In the genomic region with DNA sequence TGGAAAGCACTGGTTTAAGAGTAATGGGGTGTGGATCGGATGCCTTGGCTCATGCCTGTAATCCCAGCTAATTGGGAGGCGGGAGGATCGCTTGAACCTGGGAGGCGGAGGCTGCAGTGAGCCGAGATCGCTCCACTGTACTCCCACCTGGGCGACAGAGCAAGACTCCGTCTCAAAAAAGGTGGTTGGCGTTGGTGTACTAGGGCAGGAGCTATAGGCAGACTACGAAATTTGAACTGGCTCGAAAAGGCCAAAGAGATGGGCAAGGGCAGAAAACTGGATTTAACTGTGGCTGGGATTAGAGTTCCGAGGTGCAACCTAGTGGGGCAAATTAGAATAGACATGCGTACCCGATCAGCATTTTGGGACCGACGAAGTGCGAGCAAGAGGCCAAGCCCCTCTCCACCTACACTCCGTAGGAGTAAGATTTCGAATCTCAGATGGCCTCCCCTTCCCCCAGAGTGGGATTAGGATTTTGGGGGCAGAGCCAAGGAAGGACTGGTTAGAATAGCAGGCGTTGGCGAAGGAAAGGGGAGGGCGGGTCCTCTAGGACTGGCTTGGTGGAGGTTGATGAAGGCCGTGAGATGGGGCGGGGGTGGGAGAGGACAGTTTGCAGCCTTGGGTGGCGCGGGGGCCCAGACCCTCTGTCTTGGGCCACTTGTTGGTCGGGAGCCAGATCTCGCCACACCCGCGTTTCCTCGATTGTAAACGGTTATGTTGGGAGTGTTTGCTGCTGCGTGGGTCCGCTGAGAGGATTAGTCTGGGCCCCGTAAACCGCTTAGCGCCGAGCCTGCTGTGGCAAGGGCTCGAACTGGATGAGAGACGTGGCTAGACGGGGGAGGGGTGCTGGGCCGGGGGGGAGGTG, we compare ENCODE assay signal across 1 cellular context.
TF ChIP-seq lines count a peak whose summit lies in the region.

No MANE protein-coding gene starts in this region.

TF ChIP-seq in WTC11, 78 proteins besides CTCF, POLR2A, EP300 and RAD21 (continued from another document):
- no peak for TF ChIP-seq FOXP4 (CRISPR knock-in tag; IDR thresholded peaks at IDR 0.05)
- TF ChIP-seq FOXP1 (CRISPR knock-in tag; IDR thresholded peaks at IDR 0.05; ENCODE audit: borderline replicate concordance), result peak; percentile 11; the same call in 1 of the 2 replicates
- no peak for TF ChIP-seq JUN (CRISPR knock-in tag; IDR thresholded peaks at IDR 0.05)
- TF ChIP-seq, protein P1, sequence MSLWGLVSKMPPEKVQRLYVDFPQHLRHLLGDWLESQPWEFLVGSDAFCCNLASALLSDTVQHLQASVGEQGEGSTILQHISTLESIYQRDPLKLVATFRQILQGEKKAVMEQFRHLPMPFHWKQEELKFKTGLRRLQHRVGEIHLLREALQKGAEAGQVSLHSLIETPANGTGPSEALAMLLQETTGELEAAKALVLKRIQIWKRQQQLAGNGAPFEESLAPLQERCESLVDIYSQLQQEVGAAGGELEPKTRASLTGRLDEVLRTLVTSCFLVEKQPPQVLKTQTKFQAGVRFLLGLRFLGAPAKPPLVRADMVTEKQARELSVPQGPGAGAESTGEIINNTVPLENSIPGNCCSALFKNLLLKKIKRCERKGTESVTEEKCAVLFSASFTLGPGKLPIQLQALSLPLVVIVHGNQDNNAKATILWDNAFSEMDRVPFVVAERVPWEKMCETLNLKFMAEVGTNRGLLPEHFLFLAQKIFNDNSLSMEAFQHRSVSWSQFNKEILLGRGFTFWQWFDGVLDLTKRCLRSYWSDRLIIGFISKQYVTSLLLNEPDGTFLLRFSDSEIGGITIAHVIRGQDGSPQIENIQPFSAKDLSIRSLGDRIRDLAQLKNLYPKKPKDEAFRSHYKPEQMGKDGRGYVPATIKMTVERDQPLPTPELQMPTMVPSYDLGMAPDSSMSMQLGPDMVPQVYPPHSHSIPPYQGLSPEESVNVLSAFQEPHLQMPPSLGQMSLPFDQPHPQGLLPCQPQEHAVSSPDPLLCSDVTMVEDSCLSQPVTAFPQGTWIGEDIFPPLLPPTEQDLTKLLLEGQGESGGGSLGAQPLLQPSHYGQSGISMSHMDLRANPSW (CRISPR knock-in tag; conservative IDR thresholded peaks at IDR 0.05; ENCODE audit: low read depth), result no peak
- TF ChIP-seq PRRX2 (CRISPR knock-in tag; IDR thresholded peaks at IDR 0.05), result peak; percentile 75; the same call in 1 of the 2 replicates
- TF ChIP-seq EMX1 (CRISPR knock-in tag; IDR thresholded peaks at IDR 0.05), result no peak
TF ChIP-seq in WTC11: peak in this region for 4.
